Comparison of ENCODE assay signal across 37 cellular contexts in genomic region chr12:38811814-38812356, GRCh38.
"Had no signal": no experiment of that assay in that cellular context is flagged by ENCODE, and none has a peak within 500 bp of the region (broad histone marks: within the 10 kb centered on the region; RNA-seq: fewer than 3 reads in every experiment).

No MANE protein-coding gene starts in this region.

- DNase-seq: activated B cell treated with CpG ODN at 0.5 μM for 24 hours; activated CD4-positive, alpha-beta memory T cell treated with anti-CD3 and anti-CD28 coated beads for 36 hours; activated CD4-positive, alpha-beta T cell treated with anti-CD3 and anti-CD28 coated beads for 4 hours; activated CD4-positive, alpha-beta T cell treated with anti-CD3 and anti-CD28 coated beads, Interleukin-2, amount 10 ng/mL, durations not matched to agents 24 days and 14 days; activated CD4-positive, alpha-beta T cell treated with anti-CD3 and anti-CD28 coated beads, Interleukin-2, amount 50 U/mL, for 1 hour; activated CD4-positive, alpha-beta T cell treated with anti-CD3 and anti-CD28 coated beads, Interleukin-2, amount 50 U/mL, for 4 hours; activated CD4-positive, CD25-positive, alpha-beta regulatory T cell treated with anti-CD3 and anti-CD28 coated beads, Interleukin-2, amount 50 U/mL, for 72 hours; activated CD8-positive, alpha-beta memory T cell treated with anti-CD3 and anti-CD28 coated beads, Interleukin-2, amount 50 U/mL, for 4 hours; activated CD8-positive, alpha-beta T cell treated with anti-CD3 and anti-CD28 coated beads for 36 hours; activated effector memory CD4-positive, alpha-beta T cell treated with anti-CD3 and anti-CD28 coated beads, Interleukin-2, amount 50 U/mL, for 16 hours; activated gamma-delta T cell treated with Interleukin-2 at 50 U/mL for 16 hours; activated naive CD4-positive, alpha-beta T cell; activated naive CD4-positive, alpha-beta T cell treated with anti-CD3 and anti-CD28 coated beads for 36 hours; activated naive CD4-positive, alpha-beta T cell treated with anti-CD3 and anti-CD28 coated beads, Interleukin-2, amount 50 U/mL, for 16 hours; activated naive CD8-positive, alpha-beta T cell treated with anti-CD3 and anti-CD28 coated beads for 36 hours; activated T-cell treated with anti-CD3 and anti-CD28 coated beads for 4 hours; activated T-cell treated with anti-CD3 and anti-CD28 coated beads, Interleukin-2, amount 50 U/mL, for 1 hour; activated T-cell treated with anti-CD3 and anti-CD28 coated beads, Interleukin-2, amount 50 U/mL, for 4 hours; activated T-cell treated with anti-CD3 and anti-CD28 coated beads, Interleukin-2, amount 50 U/mL, for 72 hours; adrenal gland; amniotic stem cell; aorta; body of pancreas; brain microvascular endothelial cell; central memory CD4-positive, alpha-beta T cell; T-helper 1 cell; T-helper 2 cell; T-helper 9 cell had no signal

- H3K4me3 Mint-ChIP-seq: activated B cell treated with CpG ODN at 0.5 μM for 24 hours; activated CD4-positive, alpha-beta memory T cell treated with anti-CD3 and anti-CD28 coated beads for 36 hours; activated CD4-positive, alpha-beta T cell treated with anti-CD3 and anti-CD28 coated beads, Interleukin-2, amount 10 ng/mL, durations not matched to agents 24 days and 14 days; activated CD8-positive, alpha-beta T cell treated with anti-CD3 and anti-CD28 coated beads for 36 hours; activated naive CD4-positive, alpha-beta T cell treated with anti-CD3 and anti-CD28 coated beads for 36 hours; activated naive CD8-positive, alpha-beta T cell treated with anti-CD3 and anti-CD28 coated beads for 36 hours; activated T-cell treated with anti-CD3 and anti-CD28 coated beads, Interleukin-2, amount 50 U/mL, for 4 hours; activated T-cell treated with anti-CD3 and anti-CD28 coated beads, Interleukin-2, amount 50 U/mL, for 72 hours; activated T-helper 1 cell treated with anti-CD3 and anti-CD28 coated beads, Interleukin-12 subunit alpha, Interleukin-12 subunit beta, Interleukin-2, Interleukin-4 antibody, amounts not matched to agents 30 ng/mL and 10 ng/mL and 1 ng/mL, durations not matched to agents 14 hours and 24 hours and 36 hours; activated T-helper 17 cell treated with anti-CD3 and anti-CD28 coated beads, Interleukin-2, amount 50 U/mL, for 72 hours; T-helper 1 cell treated with Interleukin-12 subunit alpha and Interleukin-12 subunit beta and Interleukin-4 antibody, amounts not matched to agents 30 μg/mL and 1 μg/mL, for 36 hours; T-helper 2 cell treated with Interferon-gamma antibody and Interleukin-4, amounts not matched to agents 5 μg/mL and 100 μg/mL, for 36 hours had no signal

- FAIRE-seq: astrocyte, TTC549 had no signal

- H3K27me3 Mint-ChIP-seq: activated B cell treated with CpG ODN at 0.5 μM for 24 hours; activated CD4-positive, alpha-beta memory T cell treated with anti-CD3 and anti-CD28 coated beads for 36 hours; activated CD4-positive, alpha-beta T cell treated with anti-CD3 and anti-CD28 coated beads, Interleukin-2, amount 10 ng/mL, durations not matched to agents 24 days and 14 days; activated CD8-positive, alpha-beta T cell treated with anti-CD3 and anti-CD28 coated beads for 36 hours; activated naive CD8-positive, alpha-beta T cell treated with anti-CD3 and anti-CD28 coated beads for 36 hours; activated T-helper 17 cell treated with anti-CD3 and anti-CD28 coated beads, Interleukin-2, amount 50 U/mL, for 72 hours had no signal

- H3K27ac ChIP-seq: adrenal gland, body of pancreas, brain microvascular endothelial cell, breast epithelium, VCaP had no signal

- H3K36me3 ChIP-seq: adrenal gland, brain microvascular endothelial cell, breast epithelium had no signal

- ATAC-seq: activated CD8-positive, alpha-beta T cell treated with anti-CD3 and anti-CD28 coated beads for 36 hours; activated naive CD4-positive, alpha-beta T cell treated with anti-CD3 and anti-CD28 coated beads, Interleukin-2, amount 50 U/mL, for 72 hours; activated T-cell treated with anti-CD3 and anti-CD28 coated beads, Interleukin-2, amount 50 U/mL, for 4 hours; activated T-cell treated with anti-CD3 and anti-CD28 coated beads, Interleukin-2, amount 50 U/mL, for 72 hours; activated T-helper 17 cell treated with anti-CD3 and anti-CD28 coated beads, Interleukin-2, amount 50 U/mL, for 72 hours; body of pancreas had no signal

- H3K9me3 ChIP-seq: body of pancreas had no signal

- H3K4me1 ChIP-seq: adrenal gland, body of pancreas, breast epithelium had no signal

- H3K27ac Mint-ChIP-seq: activated B cell treated with CpG ODN at 0.5 μM for 24 hours; activated CD4-positive, alpha-beta memory T cell treated with anti-CD3 and anti-CD28 coated beads for 36 hours; activated CD4-positive, alpha-beta T cell treated with anti-CD3 and anti-CD28 coated beads, Interleukin-2, amount 10 ng/mL, durations not matched to agents 24 days and 14 days; activated CD8-positive, alpha-beta T cell treated with anti-CD3 and anti-CD28 coated beads for 36 hours; activated naive CD4-positive, alpha-beta T cell treated with anti-CD3 and anti-CD28 coated beads for 36 hours; activated naive CD4-positive, alpha-beta T cell treated with anti-CD3 and anti-CD28 coated beads, Interleukin-2, amount 50 U/mL, for 72 hours; activated naive CD8-positive, alpha-beta T cell treated with anti-CD3 and anti-CD28 coated beads for 36 hours; activated T-cell treated with anti-CD3 and anti-CD28 coated beads, Interleukin-2, amount 50 U/mL, for 72 hours; activated T-helper 1 cell treated with anti-CD3 and anti-CD28 coated beads, Interleukin-12 subunit alpha, Interleukin-12 subunit beta, Interleukin-2, Interleukin-4 antibody, amounts not matched to agents 30 ng/mL and 10 ng/mL and 1 ng/mL, durations not matched to agents 14 hours and 24 hours and 36 hours; activated T-helper 17 cell treated with anti-CD3 and anti-CD28 coated beads, Interleukin-2, amount 50 U/mL, for 72 hours; T-helper 1 cell treated with Interleukin-12 subunit alpha and Interleukin-12 subunit beta and Interleukin-4 antibody, amounts not matched to agents 30 μg/mL and 1 μg/mL, for 36 hours; T-helper 2 cell treated with Interferon-gamma antibody and Interleukin-4, amounts not matched to agents 5 μg/mL and 100 μg/mL, for 36 hours had no signal

- H3K4me1 Mint-ChIP-seq: activated CD4-positive, alpha-beta T cell treated with anti-CD3 and anti-CD28 coated beads, Interleukin-2, amount 10 ng/mL, durations not matched to agents 24 days and 14 days; activated naive CD8-positive, alpha-beta T cell treated with anti-CD3 and anti-CD28 coated beads for 36 hours; activated T-helper 17 cell treated with anti-CD3 and anti-CD28 coated beads, Interleukin-2, amount 50 U/mL, for 72 hours had no signal

- H3K4me3 ChIP-seq: adrenal gland, body of pancreas, breast epithelium had no signal
